ENCODE assay signal across 14 cellular contexts in genomic region chr1:47871799-47872353, GRCh38.
A peak's percentile ranks its signal among the peaks of the same experiment; 100 is the strongest.
DNase-seq lines count a peak whose midpoint lies in the region; ATAC-seq, FAIRE-seq and TF ChIP-seq lines count a peak whose summit lies in the region.
"Had no signal": no experiment of that assay in that cellular context is flagged by ENCODE, and none has a peak within 500 bp of the region (broad histone marks: within the 10 kb centered on the region; RNA-seq: fewer than 3 reads in every experiment).

No MANE protein-coding gene starts in this region.

- CTCF ChIA-PET in mammary epithelial cell (lab: Charles Lee; ENCODE audit: low non-redundant PET) = no interaction called here

- H2AFZ ChIP-seq in mammary epithelial cell (ENCODE audit: low read depth, low read length) = no peak overlapping the region
- H2AFZ ChIP-seq: parathyroid adenoma had no signal

- no TSS peak for BruUV-seq in mammary epithelial cell (replicated peaks; lab: Mats Ljungman, UMichigan)

- H3K4me1 ChIP-seq in mammary epithelial cell (ENCODE audit: insufficient read depth, low read length) (peaks cover 24% of the 10 kb centered on the region), muscle layer of duodenum (ENCODE audit: control insufficient read depth in 1 of 2, insufficient read depth in 2 of 2, low read length in 2 of 2) (peaks cover 8 to 11% of the 10 kb centered on the region in 2 donors)
- H3K4me1 ChIP-seq: parathyroid adenoma had no signal

- peak; percentile 71 for DNase-seq in DMS153 (lab: John Stamatoyannopoulos, UW)
- peak; percentile 13 for DNase-seq in HTR-8/SVneo (ENCODE audit: insufficient read length, low spot score)
- DNase-seq in mammary epithelial cell = peak; percentile 86
- DNase-seq in activated naive CD4-positive, alpha-beta T cell treated with Interleukin-2 at 50 U/mL for 16 hours = no peak
- no peak for DNase-seq in D341Med (ENCODE audit: low spot score)
- DNase-seq: activated CD4-positive, alpha-beta T cell treated with anti-CD3 and anti-CD28 coated beads, Interleukin-2, amount 10 ng/mL, durations not matched to agents 7 days and 5 days; COR-L47; NCI-H526 treated with DMSO at 0.1 percent for 48 hours; stimulated activated naive CD8-positive, alpha-beta T cell treated with anti-CD3 and anti-CD28 coated beads, Interleukin-15, Interleukin-2, amounts not matched to agents 100 U/mL and 50 U/mL, for 24 hours had no signal

- H3K27ac ChIP-seq in mammary epithelial cell (ENCODE audit: insufficient read depth, low read depth, low read length) (no peak overlapping the region), muscle layer of duodenum (ENCODE audit: low read length) (peak overlapping the region; percentile 13)
- H3K27ac ChIP-seq: parathyroid adenoma had no signal

- H3K27me3 ChIP-seq in mammary epithelial cell (ENCODE audit: insufficient read depth, low read length) (no peaks in the 10 kb centered on the region), muscle layer of duodenum (ENCODE audit: low read depth, low read length) (no peaks in the 10 kb centered on the region)

- no peak for TF ChIP-seq CTCF in mammary epithelial cell (conservative IDR thresholded peaks at IDR 0.05 in 1 of 2, IDR thresholded peaks at IDR 0.05 in 1 of 2; ENCODE audit: extremely low read depth in 1 of 2, insufficient read depth in 1 of 2, low read depth in 1 of 2, low read length in 2 of 2)

- no peaks in the 10 kb centered on the region for H3K79me2 ChIP-seq in mammary epithelial cell (ENCODE audit: insufficient read depth, low read length)
- H3K79me2 ChIP-seq: parathyroid adenoma had no signal

- dilution Hi-C loops in mammary epithelial cell (cut with HindIII; ENCODE audit: low sequenced_read_pairs) = no loop called here

- H3K9me3 ChIP-seq in mammary epithelial cell (replicated peaks; ENCODE audit: insufficient read depth, low read length) (no peaks in the 10 kb centered on the region), muscle layer of duodenum (ENCODE audit: control insufficient read depth in 1 of 2, low read length in 2 of 2) (no peaks in the 10 kb centered on the region)

- intact Hi-C loops in mammary epithelial cell (cut with micrococcal nuclease) = no loop called here

- in situ Hi-C loops in mammary epithelial cell (cut with MboI; ENCODE audit: low sequenced_read_pairs in 2 of 2) = no loop called here

- WGBS in mammary epithelial cell (ENCODE audit: low coverage, missing lambda C conversion rate) = 0% methylated on average over 2 of the region's 2 CpGs

- no peaks in the 10 kb centered on the region for H4K20me1 ChIP-seq in mammary epithelial cell (ENCODE audit: insufficient read depth, low read length)

- FAIRE-seq in HTR-8/SVneo (lab: Jason Lieb, UNC) = no peak
- FAIRE-seq: GM12892 had no signal

- ATAC-seq in HG03378 (IDR thresholded peaks at IDR 0.05; ENCODE audit: unreplicated experiment) = no peak
- ATAC-seq: activated T-helper 17 cell treated with anti-CD3 and anti-CD28 coated beads, Interleukin-2, amount 50 U/mL, for 72 hours; stimulated activated naive CD8-positive, alpha-beta T cell treated with anti-CD3 and anti-CD28 coated beads, Interleukin-15, Interleukin-2, amounts not matched to agents 100 U/mL and 50 U/mL, for 24 hours had no signal

- no peak overlapping the region for H3K4me2 ChIP-seq in mammary epithelial cell (ENCODE audit: insufficient read depth, low read depth, low read length)

- H3K4me3 ChIP-seq in mammary epithelial cell (replicated peaks in 1 of 3; ENCODE audit: insufficient read depth in 1 of 3, low read depth in 2 of 3, low read length in 3 of 3) (no peak overlapping the region), muscle layer of duodenum (ENCODE audit: low read depth in 1 of 2, low read length in 2 of 2) (no peak overlapping the region)

- H3K9ac ChIP-seq in mammary epithelial cell (ENCODE audit: insufficient read depth, low read length) = no peak overlapping the region
- H3K9ac ChIP-seq: parathyroid adenoma had no signal

- no peaks in the 10 kb centered on the region for H3K36me3 ChIP-seq in mammary epithelial cell (ENCODE audit: insufficient read depth, low read length)
- no peaks in the 10 kb centered on the region for H3K36me3 ChIP-seq in muscle layer of duodenum (ENCODE audit: control insufficient read depth in 1 of 2, insufficient read depth in 2 of 2, low read length in 2 of 2)

Comparison
In these comparisons a context has a peak if more than half of its experiments do, and no peak if none do; other contexts are left out.
1. DNase-seq: peak in DMS153 (single experiment), HTR-8/SVneo (single experiment) and mammary epithelial cell (single experiment); none in activated naive CD4-positive, alpha-beta T cell treated with Interleukin-2 at 50 U/mL for 16 hours (single experiment) and D341Med (single experiment).